ENCODE assay signal across 11 cellular contexts in the genomic region with DNA sequence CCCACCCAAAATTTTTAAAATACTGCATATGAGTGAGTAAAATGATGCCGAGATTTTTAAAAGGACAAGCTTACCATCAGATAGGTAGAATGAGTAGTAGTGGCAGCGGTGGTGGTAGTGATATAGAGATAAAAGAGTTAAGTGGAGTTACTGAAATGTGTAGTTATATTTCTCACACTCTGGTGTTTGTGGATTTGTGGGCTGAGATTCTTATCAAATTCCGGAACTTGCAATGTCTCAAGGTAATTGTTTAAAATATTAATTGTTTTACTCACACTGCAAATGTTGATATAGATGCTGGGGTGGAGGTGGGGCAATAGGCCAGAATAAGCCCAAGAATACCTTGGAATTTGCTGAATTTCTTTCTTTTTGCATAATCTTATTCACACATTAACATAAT.
DNase-seq lines count a peak whose midpoint lies in the region; ATAC-seq lines count a peak whose summit lies in the region.
"Had no signal": no experiment of that assay in that cellular context is flagged by ENCODE, and none has a peak within 500 bp of the region (broad histone marks: within the 10 kb centered on the region; RNA-seq: fewer than 3 reads in every experiment).

No MANE protein-coding gene starts in this region.

- H3K36me3 Mint-ChIP-seq in effector memory CD8-positive, alpha-beta T cell (ENCODE audit: insufficient read depth), result peaks cover 2% of the 10 kb centered on the region

- DNase-seq in effector memory CD8-positive, alpha-beta T cell, result peak; percentile 35 to 41 (median 39)
- DNase-seq in epidermal melanocyte (ENCODE audit: insufficient read length, low spot score) (no peak), NCI-H2107 treated with DMSO at 0.1 percent for 48 hours (lab: John Stamatoyannopoulos, UW; ENCODE audit: unreplicated experiment) (no peak), putamen (ENCODE audit: low spot score) (no peak)
- DNase-seq: foreskin keratinocyte, NCI-H187 treated with DMSO at 0.1 percent for 48 hours, SIG-M5 had no signal

- peaks cover 18 to 28% of the 10 kb centered on the region in 2 donors for H3K4me1 Mint-ChIP-seq in effector memory CD8-positive, alpha-beta T cell (ENCODE audit: low read depth in 2 of 2)

- H3K27me3 Mint-ChIP-seq in effector memory CD8-positive, alpha-beta T cell, result peaks cover 0 to 8% of the 10 kb centered on the region in 2 donors

- peak overlapping the region in 1 of 2 donors; percentile 87 for H3K27ac Mint-ChIP-seq in effector memory CD8-positive, alpha-beta T cell

- ATAC-seq in GM18870 (IDR thresholded peaks at IDR 0.05; ENCODE audit: unreplicated experiment) (peak; percentile 31), GM21723 (IDR thresholded peaks at IDR 0.05; ENCODE audit: unreplicated experiment) (peak; percentile 37), HG03575 (IDR thresholded peaks at IDR 0.05; ENCODE audit: extremely low read depth, insufficient number of reproducible peaks, low FRiP score, unreplicated experiment) (peak; percentile 27), HG02870 (IDR thresholded peaks at IDR 0.05; ENCODE audit: unreplicated experiment) (no peak)
- peak; percentile 95 for ATAC-seq in effector memory CD8-positive, alpha-beta T cell (replicated peaks)

- peak overlapping the region; percentile 74 to 77 for H3K4me3 Mint-ChIP-seq in effector memory CD8-positive, alpha-beta T cell

- H3K9me3 Mint-ChIP-seq in effector memory CD8-positive, alpha-beta T cell, result no peaks in the 10 kb centered on the region

Comparison
In these comparisons a context has a peak if more than half of its experiments do, and no peak if none do; other contexts are left out.
1. DNase-seq: peak in effector memory CD8-positive, alpha-beta T cell (3 of 3); none in epidermal melanocyte (single experiment), NCI-H2107 treated with DMSO at 0.1 percent for 48 hours (single experiment) and putamen (single experiment).